Comparison of ENCODE assay signal across 8 cellular contexts in genomic region chr11:64246624-64246873, GRCh38. TPM values are rescaled to one million over a fixed set of nuclear protein-coding genes. Genes with fewer than 3 reads are reported as not detected.
DNase-seq lines count a peak whose midpoint lies in the region; ATAC-seq and TF ChIP-seq lines count a peak whose summit lies in the region.
"Not testable (repeated sequence)": the region's sequence is repeated elsewhere in the genome, so short reads cannot be mapped to it uniquely, and the experiment has no call there.

No MANE protein-coding gene starts in this region.

- not testable (repeated sequence) for H2AK5ac ChIP-seq in mesendoderm (ENCODE audit: low read length)

- not testable (repeated sequence) for H3K4me1 ChIP-seq in BE2C
- peaks cover 37% of the 10 kb centered on the region for H3K4me1 ChIP-seq in SJCRH30
- H3K4me1 ChIP-seq in esophagus squamous epithelium, result peaks cover 46 to 78% (median 59%) of the 10 kb centered on the region in 3 donors
- H3K4me1 ChIP-seq in mesendoderm (ENCODE audit: control insufficient read depth, low read depth, low read length), result peaks cover 12% of the 10 kb centered on the region
- H3K4me1 ChIP-seq in skeletal muscle satellite cell (ENCODE audit: control insufficient read depth, insufficient read depth, low read length), result peaks cover 46% of the 10 kb centered on the region

- H3K23ac ChIP-seq in mesendoderm (ENCODE audit: low read length), result not testable (repeated sequence)

- H4K8ac ChIP-seq in mesendoderm (ENCODE audit: low read depth, low read length), result not testable (repeated sequence)

- not testable (repeated sequence) for H2BK15ac ChIP-seq in mesendoderm (replicated peaks; ENCODE audit: low read depth)

- H3K9me3 ChIP-seq in BE2C; SJCRH30 (replicated peaks); esophagus squamous epithelium; skeletal muscle satellite cell (replicated peaks; ENCODE audit: low read length): not testable (repeated sequence)

- H3K18ac ChIP-seq in mesendoderm (ENCODE audit: low read length), result peak overlapping the region; percentile 15

- H3K27me3 ChIP-seq in BE2C; SJCRH30; esophagus squamous epithelium; mesendoderm (ENCODE audit: insufficient read depth, low read length, poor library complexity); skeletal muscle satellite cell (ENCODE audit: control insufficient read depth, insufficient read depth, low read length): not testable (repeated sequence)

- not testable (repeated sequence) for H4K5ac ChIP-seq in mesendoderm (ENCODE audit: low read length)

- H3K36me3 ChIP-seq in BE2C; mesendoderm (ENCODE audit: control insufficient read depth, insufficient read depth, low read length): not testable (repeated sequence)
- peaks cover 32% of the 10 kb centered on the region for H3K36me3 ChIP-seq in SJCRH30
- peaks cover 0 to 26% (median 0%) of the 10 kb centered on the region in 3 donors for H3K36me3 ChIP-seq in esophagus squamous epithelium
- H3K36me3 ChIP-seq in skeletal muscle satellite cell (ENCODE audit: insufficient read depth, low read length), result peaks cover 16% of the 10 kb centered on the region

- H3K27me3 Mint-ChIP-seq in activated naive CD8-positive, alpha-beta T cell treated with anti-CD3 and anti-CD28 coated beads, Interleukin-2, amount 10 ng/mL, durations not matched to agents 7 days and 5 days, result not testable (repeated sequence)

- H3K4me3 Mint-ChIP-seq in activated naive CD8-positive, alpha-beta T cell treated with anti-CD3 and anti-CD28 coated beads, Interleukin-2, amount 10 ng/mL, durations not matched to agents 7 days and 5 days, result peak overlapping the region; percentile 84

- peak overlapping the region; percentile 95 for H3K9ac ChIP-seq in mesendoderm (ENCODE audit: low read length)
- H3K9ac ChIP-seq in skeletal muscle satellite cell (ENCODE audit: low read depth, low read length), result peak overlapping the region; percentile 97

- H3K4me2 ChIP-seq in mesendoderm (ENCODE audit: low read length), result not testable (repeated sequence)
- peak overlapping the region; percentile 85 for H3K4me2 ChIP-seq in skeletal muscle satellite cell (ENCODE audit: low read length)

- H3K79me1 ChIP-seq in mesendoderm (ENCODE audit: low read length), result not testable (repeated sequence)

- DNase-seq in BE2C; SJCRH30; activated naive CD8-positive, alpha-beta T cell treated with anti-CD3 and anti-CD28 coated beads, Interleukin-2, amount 10 ng/mL, durations not matched to agents 7 days and 5 days; esophagus squamous epithelium (lab: John Stamatoyannopoulos, UW); mesendoderm: not testable (repeated sequence)

- peak overlapping the region; percentile 98 for H3K56ac ChIP-seq in mesendoderm (ENCODE audit: low read length)

- H3K79me2 ChIP-seq in mesendoderm (ENCODE audit: control insufficient read depth, insufficient read depth, low read length), result peaks cover 23% of the 10 kb centered on the region

- H3K9me3 Mint-ChIP-seq in activated naive CD8-positive, alpha-beta T cell treated with anti-CD3 and anti-CD28 coated beads, Interleukin-2, amount 10 ng/mL, durations not matched to agents 7 days and 5 days, result not testable (repeated sequence)

- intact Hi-C loops in esophagus squamous epithelium (cut with DNase I), result not testable (repeated sequence)

- not testable (repeated sequence) for H2BK120ac ChIP-seq in mesendoderm (ENCODE audit: low read depth, low read length)

- H2BK5ac ChIP-seq in mesendoderm (ENCODE audit: low read length), result not testable (repeated sequence)

- ATAC-seq in GM19455 (IDR thresholded peaks at IDR 0.05; ENCODE audit: unreplicated experiment) (peak; percentile 6), HG03135 (IDR thresholded peaks at IDR 0.05; ENCODE audit: unreplicated experiment) (peak; percentile 11)
- peak; percentile 19 for ATAC-seq in activated naive CD8-positive, alpha-beta T cell treated with anti-CD3 and anti-CD28 coated beads, Interleukin-2, amount 10 ng/mL, durations not matched to agents 7 days and 5 days (ENCODE audit: low read depth)

- H3K27ac Mint-ChIP-seq in activated naive CD8-positive, alpha-beta T cell treated with anti-CD3 and anti-CD28 coated beads, Interleukin-2, amount 10 ng/mL, durations not matched to agents 7 days and 5 days, result peak overlapping the region; percentile 67

- POLR2A ChIA-PET in activated naive CD8-positive, alpha-beta T cell treated with anti-CD3 and anti-CD28 coated beads, Interleukin-2, amount 10 ng/mL, durations not matched to agents 7 days and 5 days (lab: Charles Lee), result interaction anchor here (1.0 to 7.1 kb wide), 11 partner anchors 14 to 93 kb away, joined by 3 to 106 read pairs (median 14); partner anchors contain the start of genes BAD, CCDC88B, DNAJC4 and ESRRA

- no CpG with 5 or more reads among the region's 43 CpGs for WGBS in esophagus squamous epithelium, 2 donors
- WGBS in mesendoderm (ENCODE audit: extremely low coverage, insufficient coverage, low lambda C conversion rate), result no CpG with 5 or more reads among the region's 43 CpGs

- H3K27ac ChIP-seq in SJCRH30 (peak overlapping the region; percentile 97), esophagus squamous epithelium (peak overlapping the region; percentile 89 to 100 (median 92)), mesendoderm (ENCODE audit: low read depth, low read length) (peak overlapping the region; percentile 22)

- H3K4me3 ChIP-seq in BE2C (ENCODE audit: low read depth, low read length) (peak overlapping the region; percentile 81), SJCRH30 (peak overlapping the region; percentile 97), esophagus squamous epithelium (peak overlapping the region; percentile 46 to 88 (median 83)), mesendoderm (ENCODE audit: low read length) (peak overlapping the region; percentile 94), skeletal muscle satellite cell (ENCODE audit: low read length) (peak overlapping the region; percentile 100)

- peak overlapping the region; percentile 44 for H3K4ac ChIP-seq in mesendoderm (ENCODE audit: low read depth, low read length)

- not testable (repeated sequence) for TF ChIP-seq CTCF in BE2C (IDR thresholded peaks at IDR 0.05; ENCODE audit: low read depth, low read length); esophagus squamous epithelium (IDR thresholded peaks at IDR 0.05)

- not testable (repeated sequence) for TF ChIP-seq POLR2A in esophagus squamous epithelium (IDR thresholded peaks at IDR 0.05)

- not testable (repeated sequence) for H3K36me3 Mint-ChIP-seq in activated naive CD8-positive, alpha-beta T cell treated with anti-CD3 and anti-CD28 coated beads, Interleukin-2, amount 10 ng/mL, durations not matched to agents 7 days and 5 days

- peaks cover 20% of the 10 kb centered on the region for H3K4me1 Mint-ChIP-seq in activated naive CD8-positive, alpha-beta T cell treated with anti-CD3 and anti-CD28 coated beads, Interleukin-2, amount 10 ng/mL, durations not matched to agents 7 days and 5 days

RNA-seq across cellular contexts. Expression of gene PPP1R14B, which starts 0.2 kb away (rescaled TPM):
- 310 TPM for polyA plus RNA-seq in BE2C (2012; ENCODE audit: insufficient read depth, insufficient read length, low read depth)
- 556 and 639 TPM in 2 replicates for total RNA-seq in SJCRH30 (2014; rRNA removed; shearing (Covaris generic))
- total RNA-seq in activated naive CD8-positive, alpha-beta T cell treated with anti-CD3 and anti-CD28 coated beads, Interleukin-2, amount 10 ng/mL, durations not matched to agents 7 days and 5 days, result 100 to 1,000 TPM; 122 to 124 TPM
- 100 to 1,000 TPM; 137 to 279 (median 203) TPM for total RNA-seq in esophagus squamous epithelium
- 546 TPM for polyA plus RNA-seq in mesendoderm (2013, experiment 1 of 2)
- 550 TPM for polyA plus RNA-seq in mesendoderm (2013, experiment 2 of 2)
- total RNA-seq in skeletal muscle satellite cell (2012; rRNA removed), result 258 and 350 TPM in 2 replicates

RNA-seq across cellular contexts. Expression of gene PLCB3, which starts 4.8 kb away (rescaled TPM):
- 18.9 TPM for polyA plus RNA-seq in BE2C (2012; ENCODE audit: insufficient read depth, insufficient read length, low read depth)
- total RNA-seq in SJCRH30 (2014; rRNA removed; shearing (Covaris generic)), result 35.8 and 38.3 TPM in 2 replicates
- total RNA-seq in activated naive CD8-positive, alpha-beta T cell treated with anti-CD3 and anti-CD28 coated beads, Interleukin-2, amount 10 ng/mL, durations not matched to agents 7 days and 5 days, result 10 to 100 TPM; 18.6 to 18.9 TPM
- 10 to 100 TPM; 29.8 to 54.5 (median 42.4) TPM for total RNA-seq in esophagus squamous epithelium
- 39.7 TPM for polyA plus RNA-seq in mesendoderm (2013, experiment 1 of 2)
- 40.7 TPM for polyA plus RNA-seq in mesendoderm (2013, experiment 2 of 2)
- total RNA-seq in skeletal muscle satellite cell (2012; rRNA removed), result 39.8 and 44.6 TPM in 2 replicates

RNA-seq across cellular contexts. Expression of gene FKBP2, which starts 5.7 kb away (rescaled TPM):
- 110 TPM for polyA plus RNA-seq in BE2C (2012; ENCODE audit: insufficient read depth, insufficient read length, low read depth)
- 53.1 and 53.5 TPM in 2 replicates for total RNA-seq in SJCRH30 (2014; rRNA removed; shearing (Covaris generic))
- total RNA-seq in activated naive CD8-positive, alpha-beta T cell treated with anti-CD3 and anti-CD28 coated beads, Interleukin-2, amount 10 ng/mL, durations not matched to agents 7 days and 5 days, result 10 to 100 TPM; 27.7 to 28.1 TPM
- 10 to 100 TPM; 50.7 to 89.6 (median 56.0) TPM for total RNA-seq in esophagus squamous epithelium
- 47.8 TPM for polyA plus RNA-seq in mesendoderm (2013, experiment 1 of 2)
- 45.9 TPM for polyA plus RNA-seq in mesendoderm (2013, experiment 2 of 2)
- total RNA-seq in skeletal muscle satellite cell (2012; rRNA removed), result 31.0 and 47.1 TPM in 2 replicates

RNA-seq across cellular contexts. Expression of gene VEGFB, which starts 12.2 kb away (rescaled TPM):
- 31.4 TPM for polyA plus RNA-seq in BE2C (2012; ENCODE audit: insufficient read depth, insufficient read length, low read depth)
- 26.4 and 27.8 TPM in 2 replicates for total RNA-seq in SJCRH30 (2014; rRNA removed; shearing (Covaris generic))
- total RNA-seq in activated naive CD8-positive, alpha-beta T cell treated with anti-CD3 and anti-CD28 coated beads, Interleukin-2, amount 10 ng/mL, durations not matched to agents 7 days and 5 days, result 10 to 100 TPM; 93.4 to 98.8 TPM
- total RNA-seq in esophagus squamous epithelium, result 10 to 100 TPM; 18.0 to 50.5 (median 30.9) TPM
- 14.3 TPM for polyA plus RNA-seq in mesendoderm (2013, experiment 1 of 2)
- 15.5 TPM for polyA plus RNA-seq in mesendoderm (2013, experiment 2 of 2)
- 20.3 and 30.1 TPM in 2 replicates for total RNA-seq in skeletal muscle satellite cell (2012; rRNA removed)

RNA-seq across cellular contexts. Expression of gene DNAJC4, which starts 16.2 kb away (rescaled TPM):
- 20.3 TPM for polyA plus RNA-seq in BE2C (2012; ENCODE audit: insufficient read depth, insufficient read length, low read depth)
- 2.0 and 5.3 TPM in 2 replicates for total RNA-seq in SJCRH30 (2014; rRNA removed; shearing (Covaris generic))
- 10 to 100 TPM; 59.6 to 60.3 TPM for total RNA-seq in activated naive CD8-positive, alpha-beta T cell treated with anti-CD3 and anti-CD28 coated beads, Interleukin-2, amount 10 ng/mL, durations not matched to agents 7 days and 5 days
- total RNA-seq in esophagus squamous epithelium, result 10 to 100 TPM in 3 of 4 donors, 1 to 10 TPM in 1; 8.9 to 27.1 (median 16.8) TPM
- polyA plus RNA-seq in mesendoderm (2013, experiment 1 of 2), result 10.4 TPM
- 11.5 TPM for polyA plus RNA-seq in mesendoderm (2013, experiment 2 of 2)
- 7.9 and 9.4 TPM in 2 replicates for total RNA-seq in skeletal muscle satellite cell (2012; rRNA removed)

Comparison
In these comparisons a context has a peak if more than half of its experiments do, and no peak if none do; other contexts are left out.
1. H3K27ac ChIP-seq: peak in every context shown above with its lines; median percentile 97 in SJCRH30; 92 in esophagus squamous epithelium; 22 in mesendoderm.